8 cellular contexts compared by ENCODE assay signal in the genomic region with DNA sequence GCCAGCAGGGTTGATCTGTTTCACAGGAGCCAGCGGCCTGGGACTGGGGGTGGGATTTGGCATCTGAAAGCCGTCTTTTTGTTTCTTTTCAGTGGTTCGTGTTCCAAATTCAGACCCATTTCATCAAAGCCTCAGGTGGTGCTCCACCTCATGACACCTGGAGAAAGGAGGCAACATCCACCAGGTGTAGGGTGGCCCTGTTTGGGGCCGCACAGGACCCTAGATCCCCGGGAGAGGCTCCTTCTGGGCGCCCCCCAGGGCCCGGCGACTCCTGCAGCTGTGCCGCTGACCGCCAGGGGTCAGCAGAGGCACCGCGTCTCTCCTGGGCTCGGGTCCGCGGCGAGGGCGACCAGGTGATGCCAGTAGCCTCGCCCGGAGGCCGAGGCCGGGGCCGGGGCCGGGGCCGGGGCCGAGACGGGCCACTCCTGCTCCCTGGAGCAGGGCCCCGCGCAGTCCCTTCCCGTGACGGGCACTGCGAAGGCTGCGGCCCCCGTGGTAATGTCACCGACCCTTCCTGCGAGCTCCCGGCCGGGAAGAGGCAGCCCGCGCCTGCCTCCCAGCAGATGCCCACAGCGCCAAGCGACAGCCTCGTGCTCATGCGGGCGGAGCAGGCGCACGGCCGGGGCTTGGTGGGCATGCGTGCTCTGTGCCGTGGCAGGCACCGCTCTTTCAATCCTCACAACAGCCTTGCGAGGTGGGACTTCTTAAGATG.
DNase-seq lines count a peak whose midpoint lies in the region; ATAC-seq, FAIRE-seq and TF ChIP-seq lines count a peak whose summit lies in the region.

No MANE protein-coding gene starts in this region.

- H3K27me3 Mint-ChIP-seq in activated CD8-positive, alpha-beta memory T cell treated with anti-CD3 and anti-CD28 coated beads, Interleukin-2, amount 10 ng/mL, durations not matched to agents 7 days and 5 days = no peaks in the 10 kb centered on the region

- H4K20me1 ChIP-seq in Karpas-422 (ENCODE audit: insufficient read depth, low read depth, low read length) = no peaks in the 10 kb centered on the region; the same call in 1 of the 2 replicates

- H3K36me3 ChIP-seq in Karpas-422 (ENCODE audit: insufficient read depth, low read length) (no peaks in the 10 kb centered on the region), pancreas (no peaks in the 10 kb centered on the region)

- no peaks in the 10 kb centered on the region for H3K36me3 Mint-ChIP-seq in activated CD8-positive, alpha-beta memory T cell treated with anti-CD3 and anti-CD28 coated beads, Interleukin-2, amount 10 ng/mL, durations not matched to agents 7 days and 5 days

- no peaks in the 10 kb centered on the region for H3K9me3 Mint-ChIP-seq in activated CD8-positive, alpha-beta memory T cell treated with anti-CD3 and anti-CD28 coated beads, Interleukin-2, amount 10 ng/mL, durations not matched to agents 7 days and 5 days (ENCODE audit: low read depth)

- H3K4me3 Mint-ChIP-seq in activated CD8-positive, alpha-beta memory T cell treated with anti-CD3 and anti-CD28 coated beads, Interleukin-2, amount 10 ng/mL, durations not matched to agents 7 days and 5 days = no peak overlapping the region

- no peak overlapping the region for H3K27ac ChIP-seq in Karpas-422 (ENCODE audit: low read length)
- H3K27ac ChIP-seq in pancreas = no peak overlapping the region

- intact Hi-C loops in pancreas (cut with DNase I) = loop anchor here in 2 of 3 donors (10.0 kb wide), 2 partner anchors 423 to 433 kb away; no protein-coding TSS in a partner anchor

- peak; percentile 95 for DNase-seq in 8988T
- peak; percentile 86 for DNase-seq in GM12892 (ENCODE audit: insufficient read length)
- DNase-seq in Karpas-422 = peak; percentile 69
- DNase-seq in activated CD8-positive, alpha-beta memory T cell treated with anti-CD3 and anti-CD28 coated beads, Interleukin-2, amount 10 ng/mL, durations not matched to agents 7 days and 5 days = no peak
- peak; percentile 73 to 80 for DNase-seq in frontal cortex (ENCODE audit: low spot score in 2 of 2)
- peak in 5 of 6 donors; percentile 15 to 82 (median 61) for DNase-seq in pancreas

- no peaks in the 10 kb centered on the region for H3K4me1 Mint-ChIP-seq in activated CD8-positive, alpha-beta memory T cell treated with anti-CD3 and anti-CD28 coated beads, Interleukin-2, amount 10 ng/mL, durations not matched to agents 7 days and 5 days

- TF ChIP-seq POLR2A in GM12892 (IDR thresholded peaks at IDR 0.05; ENCODE audit: low read depth, low read length) = no peak

- H3K4me2 ChIP-seq in Karpas-422 (ENCODE audit: low read depth, low read length, poor library complexity, severe bottlenecking) = no peak overlapping the region

- H3K79me2 ChIP-seq in Karpas-422 (ENCODE audit: low read length) = no peaks in the 10 kb centered on the region

- no peak overlapping the region for H2AFZ ChIP-seq in Karpas-422 (ENCODE audit: low read length)

- H3K9me2 ChIP-seq in Karpas-422 (replicated peaks; ENCODE audit: insufficient read depth, low read length) = no peaks in the 10 kb centered on the region

- peak; percentile 61 for ATAC-seq in activated CD8-positive, alpha-beta memory T cell treated with anti-CD3 and anti-CD28 coated beads, Interleukin-2, amount 10 ng/mL, durations not matched to agents 7 days and 5 days
- ATAC-seq in pancreas (peak; percentile 78 to 92 (median 90)), HG02870 (IDR thresholded peaks at IDR 0.05; ENCODE audit: unreplicated experiment) (no peak), HG02763 (IDR thresholded peaks at IDR 0.05; ENCODE audit: unreplicated experiment) (no peak)

- CTCF ChIA-PET in activated CD8-positive, alpha-beta memory T cell treated with anti-CD3 and anti-CD28 coated beads, Interleukin-2, amount 10 ng/mL, durations not matched to agents 7 days and 5 days (lab: Charles Lee) = interaction anchor here (0.6 to 1.6 kb wide), 5 partner anchors 29 to 100 kb away, joined by 3 to 4 read pairs (median 3); no protein-coding TSS in a partner anchor

- FAIRE-seq in GM12892 (lab: Jason Lieb, UNC) (no peak), frontal cortex (lab: Jason Lieb, UNC) (no peak), pancreas (lab: Jason Lieb, UNC) (no peak)

- H3K4me1 ChIP-seq in Karpas-422 (ENCODE audit: low read length) = peaks cover 12% of the 10 kb centered on the region
- peaks cover 0 to 3% (median 0%) of the 10 kb centered on the region in 3 donors for H3K4me1 ChIP-seq in pancreas

- H3K27me3 ChIP-seq in Karpas-422 (ENCODE audit: low read length) (no peaks in the 10 kb centered on the region), pancreas (no peaks in the 10 kb centered on the region)

- peak; percentile 80 to 92 (median 92) for TF ChIP-seq CTCF in pancreas (IDR thresholded peaks at IDR 0.05)

- H3K9me3 ChIP-seq in Karpas-422 (ENCODE audit: low read length) (no peaks in the 10 kb centered on the region), pancreas (no peaks in the 10 kb centered on the region)

- H3K27ac Mint-ChIP-seq in activated CD8-positive, alpha-beta memory T cell treated with anti-CD3 and anti-CD28 coated beads, Interleukin-2, amount 10 ng/mL, durations not matched to agents 7 days and 5 days = no peak overlapping the region

- H3K9ac ChIP-seq in Karpas-422 (ENCODE audit: low read length) = no peak overlapping the region

- H3K4me3 ChIP-seq in Karpas-422 (ENCODE audit: low read length) (no peak overlapping the region), pancreas (peak overlapping the region in 2 of 4 donors; percentile 21 to 28)

- WGBS in pancreas, 2 donors = 25 to 45% methylated on average over 34 to 51 of the region's 51 CpGs

Comparison
In these comparisons a context has a peak if more than half of its experiments do, and no peak if none do; other contexts are left out.
1. ATAC-seq: peak in activated CD8-positive, alpha-beta memory T cell treated with anti-CD3 and anti-CD28 coated beads, Interleukin-2, amount 10 ng/mL, durations not matched to agents 7 days and 5 days (single experiment) and pancreas (4 of 4); none in HG02870 (single experiment) and HG02763 (single experiment).